ENCODE assay signal across 8 cellular contexts in genomic region chr17:38872671-38873385, GRCh38. TPM values are rescaled to one million over a fixed set of nuclear protein-coding genes. Genes with fewer than 3 reads are reported as not detected.
DNase-seq lines count a peak whose midpoint lies in the region; ATAC-seq, FAIRE-seq and TF ChIP-seq lines count a peak whose summit lies in the region.

No MANE protein-coding gene starts in this region.

- no peak for TF ChIP-seq EP300 in A549 (IDR thresholded peaks at IDR 0.05)

- FAIRE-seq in A549 (lab: Jason Lieb, UNC): no peak

- no peak for ATAC-seq in A549
- no peak for ATAC-seq in GM19035 (IDR thresholded peaks at IDR 0.05; ENCODE audit: unreplicated experiment)
- no peak for ATAC-seq in GM18873 (IDR thresholded peaks at IDR 0.05; ENCODE audit: low FRiP score, unreplicated experiment)
- no peak for ATAC-seq in GM18520 (IDR thresholded peaks at IDR 0.05; ENCODE audit: unreplicated experiment)

- H3K9me3 ChIP-seq in A549 (no peaks in the 10 kb centered on the region), ascending aorta (no peaks in the 10 kb centered on the region), mucosa of stomach (ENCODE audit: control insufficient read depth, low read length) (no peaks in the 10 kb centered on the region)

- H3K27me3 Mint-ChIP-seq in HFFc6 (ENCODE audit: insufficient read depth): peaks cover 8% of the 10 kb centered on the region

- peaks cover 62% of the 10 kb centered on the region for H3K4me1 ChIP-seq in A549
- H3K4me1 ChIP-seq in ascending aorta: peaks cover 33 to 63% of the 10 kb centered on the region in 2 donors
- peaks cover 64% of the 10 kb centered on the region for H3K4me1 ChIP-seq in mucosa of stomach (ENCODE audit: control insufficient read depth, insufficient read depth, low read length)

- H3K4me3 Mint-ChIP-seq in HFFc6: peak overlapping the region; percentile 96

- peak overlapping the region; percentile 94 for H3K4me3 ChIP-seq in A549
- H3K4me3 ChIP-seq in ascending aorta: peak overlapping the region; percentile 86 to 97
- peak overlapping the region; percentile 95 for H3K4me3 ChIP-seq in mucosa of stomach (ENCODE audit: low read length)

- H3K36me3 ChIP-seq in ascending aorta (peaks cover 0 to 6% of the 10 kb centered on the region in 2 donors), mucosa of stomach (ENCODE audit: control insufficient read depth, insufficient read depth, low read length) (peaks cover 14% of the 10 kb centered on the region)

- peak overlapping the region; percentile 59 for H3K27ac Mint-ChIP-seq in HFFc6

- intact Hi-C loops in ascending aorta (cut with DNase I): no loop called here

- H3K27me3 ChIP-seq in ascending aorta (no peaks in the 10 kb centered on the region), mucosa of stomach (ENCODE audit: control insufficient read depth, insufficient read depth, low read length) (no peaks in the 10 kb centered on the region)

- peak overlapping the region; percentile 92 for H3K9ac ChIP-seq in mucosa of stomach (ENCODE audit: low read length)

- POLR2A ChIA-PET in A549 (lab: Yijun Ruan, JAX): interaction anchor here (1.4 to 6.5 kb wide), 4 partner anchors 8 to 327 kb away, joined by 3 to 83 read pairs (median 19); partner anchors contain the start of genes RPL19 and RPL23

- CTCF ChIA-PET in A549 (lab: Yijun Ruan, JAX): interaction anchor here (0.6 to 6.4 kb wide), 9 partner anchors 8 to 329 kb away, joined by 3 to 90 read pairs (median 10); no protein-coding TSS in a partner anchor

- peaks cover 31% of the 10 kb centered on the region for H3K36me3 Mint-ChIP-seq in HFFc6 (ENCODE audit: low read depth)

- peak overlapping the region; percentile 78 for H3K4me2 ChIP-seq in A549

- DNase-seq in A549 (ENCODE audit: low read depth in 1 of 2, low spot score in 1 of 2) (peak in 1 of 2 experiments; percentile 61), HFFc6 (no peak), ascending aorta (ENCODE audit: low spot score in 2 of 2) (no peak), amygdala (lab: John Stamatoyannopoulos, UW) (no peak)

- no peak for TF ChIP-seq RAD21 in A549 (conservative IDR thresholded peaks at IDR 0.05 in 1 of 2, IDR thresholded peaks at IDR 0.05 in 1 of 2)

- peaks cover 75% of the 10 kb centered on the region for H3K4me1 Mint-ChIP-seq in HFFc6 (ENCODE audit: low read depth)

- no peak for TF ChIP-seq POLR2A in A549 (IDR thresholded peaks at IDR 0.05; ENCODE audit: low read length)

- H3K9me3 Mint-ChIP-seq in HFFc6: no peaks in the 10 kb centered on the region

- TF ChIP-seq CTCF in A549 (IDR thresholded peaks at IDR 0.05) (no peak), HFFc6 (IDR thresholded peaks at IDR 0.05) (no peak), ascending aorta (IDR thresholded peaks at IDR 0.05) (no peak)

- WGBS in A549 (ENCODE audit: missing lambda C conversion rate): 37% methylated on average over 9 of the region's 9 CpGs

- H3K27ac ChIP-seq in A549 (peak overlapping the region; percentile 98), ascending aorta (peak overlapping the region; percentile 94 to 96)

TF ChIP-seq in A549, 52 proteins besides CTCF, POLR2A, EP300 and RAD21:
- no peak for TF ChIP-seq FOSB (CRISPR knock-in tag; IDR thresholded peaks at IDR 0.05)
- no peak for TF ChIP-seq MAFK (IDR thresholded peaks at IDR 0.05; ENCODE audit: partially characterized antibody)
- TF ChIP-seq MAX (IDR thresholded peaks at IDR 0.05): peak; percentile 30; the same call in 1 of the 2 replicates

RNA-seq across cellular contexts. Expression of gene LASP1, which starts 3.0 kb away (rescaled TPM):
- polyA plus RNA-seq in A549 (2011; rRNA removed) (145 and 152 TPM in 2 replicates), A549 (2017; fragmentation: RNase III; extraction: RNeasy Plus Mini Kit Qiagen cat#74134 plus additional on column Dnase treatment) (281 to 312 TPM (median 287 TPM) in 3 replicates)
- polyA plus RNA-seq in A549 (2012; cell fraction: cytosol; rRNA removed): 201 and 252 TPM in 2 replicates
- polyA plus RNA-seq in A549 (2012; cell fraction: nucleus; rRNA removed): 247 and 316 TPM in 2 replicates
- polyA minus RNA-seq in A549 (2011; rRNA and poly(A)+ RNA removed): 197 TPM in 2 replicates
- total RNA-seq in HFFc6 (2021; fragmentation: NEBNext Ultra II Directional; extraction: Animal tissue kit (Norgen Biotek cat#: 25700)): 100 to 1,000 TPM; 428 to 517 (median 484) TPM
- 300 TPM for total RNA-seq in ascending aorta

RNA-seq across cellular contexts. Expression of gene RPL23, which starts 19.3 kb away (rescaled TPM):
- polyA plus RNA-seq in A549 (2011; rRNA removed) (2,297 and 2,715 TPM in 2 replicates), A549 (2017; fragmentation: RNase III; extraction: RNeasy Plus Mini Kit Qiagen cat#74134 plus additional on column Dnase treatment) (2,814 to 3,171 TPM (median 2,969 TPM) in 3 replicates)
- 1,824 and 2,393 TPM in 2 replicates for polyA plus RNA-seq in A549 (2012; cell fraction: cytosol; rRNA removed)
- 368 and 737 TPM in 2 replicates for polyA plus RNA-seq in A549 (2012; cell fraction: nucleus; rRNA removed)
- 307 and 414 TPM in 2 replicates for polyA minus RNA-seq in A549 (2011; rRNA and poly(A)+ RNA removed)
- total RNA-seq in HFFc6 (2021; fragmentation: NEBNext Ultra II Directional; extraction: Animal tissue kit (Norgen Biotek cat#: 25700)): 1,000 to 10,000 TPM; 1,099 to 1,402 (median 1,310) TPM
- 1,091 TPM for total RNA-seq in ascending aorta

RNA-seq across cellular contexts. Expression of gene CWC25, which starts 47.7 kb away (rescaled TPM):
- polyA plus RNA-seq in A549 (2011; rRNA removed): 34.1 and 34.5 TPM in 2 replicates
- 16.9 and 17.1 TPM in 2 replicates for polyA plus RNA-seq in A549 (2012; cell fraction: cytosol; rRNA removed)
- polyA plus RNA-seq in A549 (2012; cell fraction: nucleus; rRNA removed): 30.5 and 51.7 TPM in 2 replicates
- polyA plus RNA-seq in A549 (2017; fragmentation: RNase III; extraction: RNeasy Plus Mini Kit Qiagen cat#74134 plus additional on column Dnase treatment): 22.5 to 24.2 TPM (median 23.1 TPM) in 3 replicates
- polyA minus RNA-seq in A549 (2011; rRNA and poly(A)+ RNA removed): 14.2 and 19.6 TPM in 2 replicates
- 10 to 100 TPM; 11.0 to 13.7 (median 12.9) TPM for total RNA-seq in HFFc6 (2021; fragmentation: NEBNext Ultra II Directional; extraction: Animal tissue kit (Norgen Biotek cat#: 25700))
- 65.2 TPM for total RNA-seq in ascending aorta
